Comparison of ENCODE assay signal across 14 cellular contexts in genomic region chr2:53473762-53474161, GRCh38.
DNase-seq lines count a peak whose midpoint lies in the region; ATAC-seq, FAIRE-seq and TF ChIP-seq lines count a peak whose summit lies in the region.
"Had no signal": no experiment of that assay in that cellular context is flagged by ENCODE, and none has a peak within 500 bp of the region (broad histone marks: within the 10 kb centered on the region; RNA-seq: fewer than 3 reads in every experiment).

No MANE protein-coding gene starts in this region.

- no peak overlapping the region for H3K4me2 ChIP-seq in IMR-90 (ENCODE audit: low read depth, low read length)
- H3K4me2 ChIP-seq: A549 had no signal

- H3K4me1 ChIP-seq in IMR-90 (ENCODE audit: control insufficient read depth, insufficient read depth, low read length) (peaks cover 7% of the 10 kb centered on the region), gastroesophageal sphincter (no peaks in the 10 kb centered on the region)

- H3K18ac ChIP-seq in IMR-90 (ENCODE audit: low read depth, low read length): no peak overlapping the region

- H3K79me1 ChIP-seq in IMR-90 (ENCODE audit: low read depth in 1 of 2, low read length in 2 of 2): no peaks in the 10 kb centered on the region

- peaks cover 2% of the 10 kb centered on the region; the same call in 1 of the 2 replicates for H3K9me3 ChIP-seq in IMR-90 (ENCODE audit: control insufficient read depth, insufficient read depth, low read length)
- H3K9me3 ChIP-seq in gastroesophageal sphincter: no peaks in the 10 kb centered on the region
- H3K9me3 ChIP-seq: A549 had no signal

- ATAC-seq in IMR-90 (ENCODE audit: low read depth): peak; percentile 55; the same call in 1 of the 2 replicates
- peak; percentile 39 for ATAC-seq in gastroesophageal sphincter
- ATAC-seq: CD8-positive, alpha-beta T cell had no signal

- H2AK9ac ChIP-seq in IMR-90 (replicated peaks; ENCODE audit: low read depth, low read length, poor library complexity): no peak overlapping the region

- in situ Hi-C loops in IMR-90 (cut with MboI; ENCODE audit: low sequenced_read_pairs): no loop called here

- POLR2A ChIA-PET in IMR-90 (lab: Charles Lee; ENCODE audit: unreplicated experiment): no interaction called here

- peak; percentile 41 for DNase-seq in DMS53 treated with DMSO at 0.1 percent for 48 hours (lab: John Stamatoyannopoulos, UW; ENCODE audit: unreplicated experiment)
- peak; percentile 30 for DNase-seq in EL
- peak; percentile 60 for DNase-seq in IMR-90
- no peak for DNase-seq in AML-193 (lab: John Stamatoyannopoulos, UW)
- no peak for DNase-seq in frontal cortex (ENCODE audit: low spot score in 2 of 2)
- DNase-seq in SIG-M5 (lab: John Stamatoyannopoulos, UW): no peak
- DNase-seq: CD8-positive, alpha-beta T cell; KG1 had no signal

- TF ChIP-seq CTCF in IMR-90 (conservative IDR thresholded peaks at IDR 0.05; ENCODE audit: low read depth, low read length) (no peak), gastroesophageal sphincter (IDR thresholded peaks at IDR 0.05) (no peak)

- no peak overlapping the region for H3K4me3 ChIP-seq in IMR-90 (ENCODE audit: insufficient read depth, low read depth, low read length)
- no peak overlapping the region for H3K4me3 ChIP-seq in gastroesophageal sphincter
- H3K4me3 ChIP-seq: A549 had no signal

- H4K5ac ChIP-seq in IMR-90 (ENCODE audit: low read depth, low read length): no peak overlapping the region

- H3K14ac ChIP-seq in IMR-90 (replicated peaks; ENCODE audit: low read depth, low read length): no peak overlapping the region

- H3K27ac ChIP-seq in IMR-90 (ENCODE audit: insufficient read depth, low read length) (no peak overlapping the region), gastroesophageal sphincter (no peak overlapping the region)
- H3K27ac ChIP-seq: A549 had no signal

- no peak overlapping the region for H2BK20ac ChIP-seq in IMR-90 (ENCODE audit: low read depth, low read length)

- dilution Hi-C loops in IMR-90 (cut with HindIII; ENCODE audit: low sequenced_read_pairs, unreplicated experiment): no loop called here

- no peak overlapping the region for H3K23ac ChIP-seq in IMR-90 (ENCODE audit: low read depth, low read length)

- no peak overlapping the region for H3K4ac ChIP-seq in IMR-90 (ENCODE audit: low read depth, low read length)

- WGBS in IMR-90 (ENCODE audit: extremely low coverage in 2 of 2, insufficient read length in 1 of 2), 2 experiments: no CpG with 5 or more reads among the region's 3 CpGs
- 51 to 62% methylated on average over 3 of the region's 3 CpGs for WGBS in gastroesophageal sphincter (ENCODE audit: low coverage in 1 of 2), 2 donors

- no peak overlapping the region for H4K91ac ChIP-seq in IMR-90 (ENCODE audit: insufficient read depth, low read depth, low read length)

- no peak for FAIRE-seq in frontal cortex (lab: Jason Lieb, UNC)
- FAIRE-seq: A549, D721Med, G401.6, GM12891, H1 had no signal

- no peak overlapping the region for H2BK15ac ChIP-seq in IMR-90 (ENCODE audit: low read depth, low read length)

- H3K36me3 ChIP-seq in IMR-90 (ENCODE audit: control insufficient read depth, insufficient read depth, low read length): no peaks in the 10 kb centered on the region
- no peaks in the 10 kb centered on the region for H3K36me3 ChIP-seq in gastroesophageal sphincter

- H2BK120ac ChIP-seq in IMR-90 (ENCODE audit: low read depth, low read length): no peak overlapping the region

- TF ChIP-seq POLR2A in IMR-90 (IDR thresholded peaks at IDR 0.05; ENCODE audit: low read depth, low read length) (no peak), gastroesophageal sphincter (IDR thresholded peaks at IDR 0.05) (no peak)

- no peaks in the 10 kb centered on the region for H4K20me1 ChIP-seq in IMR-90 (ENCODE audit: insufficient read depth, low read length)

- no peak for TF ChIP-seq RAD21 in IMR-90 (IDR thresholded peaks at IDR 0.05; ENCODE audit: low read length)

- no peak overlapping the region for H3K9ac ChIP-seq in IMR-90 (ENCODE audit: low read depth, low read length)

- no TSS peak for BruUV-seq in IMR-90 (replicated peaks; lab: Mats Ljungman, UMichigan)

- H3K9me1 ChIP-seq in IMR-90 (ENCODE audit: insufficient read depth, low read length): 0 out of 2 replicates have a peak, but pooled peaks cover 3% of the 10 kb centered on the region

- H2BK5ac ChIP-seq in IMR-90 (ENCODE audit: low read depth, low read length, poor library complexity, severe bottlenecking): no peak overlapping the region

- TF ChIP-seq EP300 in gastroesophageal sphincter (IDR thresholded peaks at IDR 0.05): no peak

- no peak overlapping the region for H2AFZ ChIP-seq in IMR-90 (replicated peaks; ENCODE audit: low read length, poor library complexity)

- intact Hi-C loops in IMR-90 (cut with micrococcal nuclease): no loop called here

- CTCF ChIA-PET in IMR-90 (lab: Yijun Ruan, JAX): no interaction called here

- H2AK5ac ChIP-seq in IMR-90 (ENCODE audit: low read depth, low read length): no peak overlapping the region

- no peaks in the 10 kb centered on the region for H3K27me3 ChIP-seq in IMR-90 (ENCODE audit: control insufficient read depth, insufficient read depth, low read length)
- H3K27me3 ChIP-seq in gastroesophageal sphincter: no peaks in the 10 kb centered on the region

- H3K56ac ChIP-seq in IMR-90 (ENCODE audit: extremely low read depth, insufficient read depth, low read length): no peak overlapping the region

- H4K8ac ChIP-seq in IMR-90 (ENCODE audit: low read depth in 2 of 2, low read length in 2 of 2): no peak overlapping the region

TF ChIP-seq in IMR-90, 13 proteins besides CTCF, POLR2A, EP300 and RAD21:
- no peak for TF ChIP-seq MAFK (IDR thresholded peaks at IDR 0.05; ENCODE audit: low read depth, low read length)
- no peak for TF ChIP-seq NFE2L2 (IDR thresholded peaks at IDR 0.05; ENCODE audit: low read depth, low read length)
- no peak for TF ChIP-seq BHLHE40 (IDR thresholded peaks at IDR 0.05; ENCODE audit: low read depth, low read length)
- TF ChIP-seq FOS (IDR thresholded peaks at IDR 0.05; ENCODE audit: low read depth, low read length): no peak
- TF ChIP-seq MXI1 (IDR thresholded peaks at IDR 0.05; ENCODE audit: borderline replicate concordance, low read depth, low read length): no peak
- TF ChIP-seq, protein P1, sequence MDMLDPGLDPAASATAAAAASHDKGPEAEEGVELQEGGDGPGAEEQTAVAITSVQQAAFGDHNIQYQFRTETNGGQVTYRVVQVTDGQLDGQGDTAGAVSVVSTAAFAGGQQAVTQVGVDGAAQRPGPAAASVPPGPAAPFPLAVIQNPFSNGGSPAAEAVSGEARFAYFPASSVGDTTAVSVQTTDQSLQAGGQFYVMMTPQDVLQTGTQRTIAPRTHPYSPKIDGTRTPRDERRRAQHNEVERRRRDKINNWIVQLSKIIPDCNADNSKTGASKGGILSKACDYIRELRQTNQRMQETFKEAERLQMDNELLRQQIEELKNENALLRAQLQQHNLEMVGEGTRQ (IDR thresholded peaks at IDR 0.05; ENCODE audit: low read depth, low read length): no peak
- TF ChIP-seq RCOR1 (IDR thresholded peaks at IDR 0.05; ENCODE audit: insufficient replicate concordance, low read length): no peak
- no peak for TF ChIP-seq MAZ (IDR thresholded peaks at IDR 0.05; ENCODE audit: borderline replicate concordance, low read depth, low read length)
- no peak for TF ChIP-seq RFX5 (IDR thresholded peaks at IDR 0.05; ENCODE audit: low read depth, low read length)
- no peak for TF ChIP-seq SMC3 (IDR thresholded peaks at IDR 0.05; ENCODE audit: low read depth, low read length)
- TF ChIP-seq CEBPB (IDR thresholded peaks at IDR 0.05; ENCODE audit: low read depth, low read length): no peak
- TF ChIP-seq ELK1 (IDR thresholded peaks at IDR 0.05; ENCODE audit: borderline replicate concordance, low read depth, low read length): no peak
- TF ChIP-seq CHD1 (IDR thresholded peaks at IDR 0.05; ENCODE audit: low read depth, low read length): no peak

Comparison
In these comparisons a context has a peak if more than half of its experiments do, and no peak if none do; other contexts are left out.
1. DNase-seq: peak in DMS53 treated with DMSO at 0.1 percent for 48 hours (single experiment), EL (single experiment) and IMR-90 (single experiment); none in AML-193 (0 of 2), frontal cortex (0 of 2) and SIG-M5 (single experiment).